Comparison of ENCODE assay signal across 35 cellular contexts in the genomic region with DNA sequence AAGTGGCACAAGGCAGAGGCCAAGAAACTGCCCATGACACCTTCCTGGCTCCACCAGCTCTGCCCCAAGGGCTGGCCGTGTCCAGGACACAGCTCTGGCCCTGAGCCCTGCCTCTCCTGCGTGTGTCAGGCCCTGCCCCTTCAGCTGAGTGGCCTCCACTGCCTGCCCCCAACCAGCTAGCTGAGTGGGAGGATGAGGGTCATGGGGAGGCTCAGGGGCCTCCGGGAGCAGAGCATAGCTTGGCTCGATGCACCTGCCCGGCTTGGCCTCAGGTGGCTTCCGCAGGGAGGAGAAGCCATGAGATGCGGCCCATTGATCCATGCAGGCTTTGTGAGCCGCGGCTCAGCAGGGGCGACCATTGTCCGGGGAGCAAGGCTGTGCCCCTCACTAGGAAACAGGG.
"Had no signal": no experiment of that assay in that cellular context is flagged by ENCODE, and none has a peak within 500 bp of the region (broad histone marks: within the 10 kb centered on the region; RNA-seq: fewer than 3 reads in every experiment).

No MANE protein-coding gene starts in this region.

- H3K36me3 ChIP-seq: MG63 had no signal

- DNase-seq: Karpas-422, Kasumi-1, KG1, MG63, MM.1S, MV-4-11, NCI-H1048, NCI-H1092, NCI-H1092 treated with DMSO at 0.1 percent for 48 hours, NCI-H1105, NCI-H1105 treated with DMSO at 0.1 percent for 48 hours, NCI-H1417, NCI-H1417 treated with DMSO at 0.1 percent for 48 hours, NCI-H1436, NCI-H1436 treated with DMSO at 0.1 percent for 48 hours, NCI-H146, NCI-H1694, NCI-H1694 treated with DMSO at 0.1 percent for 48 hours, NCI-H187, NCI-H187 treated with DMSO at 0.1 percent for 48 hours, NCI-H1930, NCI-H2029, NCI-H2029 treated with DMSO at 0.1 percent for 48 hours, NCI-H2081, NCI-H2081 treated with DMSO at 0.1 percent for 48 hours, NCI-H2107, NCI-H2171, NCI-H2171 treated with DMSO at 0.1 percent for 48 hours, NCI-H2227 treated with DMSO at 0.1 percent for 48 hours, NCI-H226, NCI-H345, NCI-H446, NCI-H446 treated with DMSO at 0.1 percent for 48 hours, NCI-H510A had no signal

- H3K4me3 ChIP-seq: MG63 had no signal

- H3K27ac ChIP-seq: KMS-11 had no signal

- H3K9me3 ChIP-seq: MG63 had no signal

- H3K4me2 ChIP-seq: KMS-11 had no signal

- H3K9ac ChIP-seq: KMS-11 had no signal
